ENCODE assay signal across 8 cellular contexts in the genomic region with DNA sequence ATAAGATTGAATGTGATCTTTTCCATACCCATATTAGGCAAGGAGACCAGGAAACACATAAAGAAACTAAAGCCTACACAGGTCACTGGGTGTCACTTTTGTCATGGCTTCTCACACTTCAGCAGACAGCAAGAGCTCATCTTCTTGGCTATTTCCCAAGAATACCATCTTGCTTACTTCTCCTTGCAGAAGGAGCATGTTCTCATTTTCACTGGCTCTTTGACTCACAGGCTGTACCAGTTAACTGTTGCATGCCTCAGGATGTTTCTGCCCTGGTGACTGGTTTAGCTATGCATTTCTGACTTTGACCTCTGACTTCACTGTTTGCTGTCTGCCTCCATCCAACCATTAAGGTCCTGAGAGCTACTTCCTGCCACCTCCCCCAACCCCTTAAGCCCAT. TPM values are rescaled to one million over a fixed set of nuclear protein-coding genes. Genes with fewer than 3 reads are reported as not detected.
A peak's percentile ranks its signal among the peaks of the same experiment; 100 is the strongest.
DNase-seq lines count a peak whose midpoint lies in the region; ATAC-seq, FAIRE-seq and TF ChIP-seq lines count a peak whose summit lies in the region.

No MANE protein-coding gene starts in this region.

- no peak overlapping the region for H3K9ac ChIP-seq in H1 (replicated peaks in 1 of 4; ENCODE audit: extremely low read depth in 1 of 4, low read depth in 3 of 4, low read length in 3 of 4)

- ATAC-seq in omental fat pad (ENCODE audit: low FRiP score) (peak; percentile 31), GM18520 (IDR thresholded peaks at IDR 0.05; ENCODE audit: unreplicated experiment) (no peak)

- no peak overlapping the region for H2BK20ac ChIP-seq in H1 (ENCODE audit: low read length)

- H3K14ac ChIP-seq in H1 (ENCODE audit: insufficient read length) = no peak overlapping the region

- H3K56ac ChIP-seq in H1 (replicated peaks; ENCODE audit: insufficient read length, low read depth, low read length) = no peak overlapping the region

- peak; percentile 47 for DNase-seq in GM03348 (ENCODE audit: low spot score)
- peak; percentile 89 for DNase-seq in HFFc6
- DNase-seq in NAMALWA (ENCODE audit: low spot score) = peak; percentile 64
- DNase-seq in H1 (ENCODE audit: low read depth in 1 of 2, low spot score in 2 of 2) = peak in 1 of 2 experiments; percentile 7
- no peak for DNase-seq in omental fat pad (ENCODE audit: low spot score)
- no peak for DNase-seq in activated T-cell treated with anti-CD3 and anti-CD28 coated beads, Interleukin-2, amount 50 U/mL, for 48 hours
- no peak for DNase-seq in uterus

- H3K4me1 Mint-ChIP-seq in HFFc6 (ENCODE audit: low read depth) = peaks cover 55% of the 10 kb centered on the region

- TF ChIP-seq EP300 in H1 (IDR thresholded peaks at IDR 0.05; ENCODE audit: borderline replicate concordance in 1 of 2, low read depth in 2 of 2, low read length in 2 of 2) = no peak

- peaks cover 2% of the 10 kb centered on the region; the same call in 1 of the 2 replicates for H3K27me3 Mint-ChIP-seq in HFFc6 (ENCODE audit: insufficient read depth)

- no peak for TF ChIP-seq RAD21 in H1 (IDR thresholded peaks at IDR 0.05 in 1 of 2, conservative IDR thresholded peaks at IDR 0.05 in 1 of 2; ENCODE audit: low read depth in 2 of 2, low read length in 2 of 2)

- no peak overlapping the region for H2BK120ac ChIP-seq in H1 (replicated peaks; ENCODE audit: low read depth, low read length)

- peak overlapping the region; percentile 70; the same call in 1 of the 2 replicates for H2AFZ ChIP-seq in H1 (ENCODE audit: low read length)

- TF ChIP-seq POLR2A in H1 (IDR thresholded peaks at IDR 0.05; ENCODE audit: control extremely low read depth in 1 of 2, low read depth in 2 of 2, low read length in 2 of 2) (no peak), uterus (IDR thresholded peaks at IDR 0.05) (no peak)

- no peaks in the 10 kb centered on the region for H3K36me3 ChIP-seq in H1 (ENCODE audit: control insufficient read depth in 2 of 4, insufficient read depth in 4 of 4, low read length in 3 of 4)
- H3K36me3 ChIP-seq in uterus = no peaks in the 10 kb centered on the region

- no peaks in the 10 kb centered on the region for H3K79me2 ChIP-seq in H1 (ENCODE audit: control insufficient read depth in 1 of 2, insufficient read depth in 2 of 2, low read length in 2 of 2)

- no peaks in the 10 kb centered on the region for H3K23me2 ChIP-seq in H1 (ENCODE audit: low read depth, low read length)

- no peak overlapping the region; the same call in 1 of the 2 replicates for H3K27ac ChIP-seq in H1 (ENCODE audit: low read depth, low read length)
- H3K27ac ChIP-seq in uterus = no peak overlapping the region

- H2AK5ac ChIP-seq in H1 (ENCODE audit: low read depth, low read length) = no peak overlapping the region

- H3K4me2 ChIP-seq in H1 (ENCODE audit: insufficient read depth in 1 of 2, low read depth in 2 of 2, low read length in 2 of 2) = no peak overlapping the region

- FAIRE-seq in H1 (lab: Jason Lieb, UNC) = no peak

- peak overlapping the region; percentile 44 for H3K4me3 Mint-ChIP-seq in HFFc6

- no peak overlapping the region for H2BK12ac ChIP-seq in H1 (ENCODE audit: low read depth, low read length)

- no peaks in the 10 kb centered on the region; the same call in 1 of the 2 replicates for H3K36me3 Mint-ChIP-seq in HFFc6 (ENCODE audit: low read depth)

- H3K27ac Mint-ChIP-seq in HFFc6 = peak overlapping the region; percentile 93

- H3K9me3 Mint-ChIP-seq in HFFc6 = peaks cover 10% of the 10 kb centered on the region; the same call in 1 of the 2 replicates

- H4K91ac ChIP-seq in H1 (replicated peaks; ENCODE audit: insufficient read length, low read length) = no peak overlapping the region

- no peaks in the 10 kb centered on the region for H3K79me1 ChIP-seq in H1 (ENCODE audit: low read depth, low read length)

- CTCF ChIA-PET in H1 (lab: Charles Lee; ENCODE audit: partially characterized antibody) = interaction anchor here (1.2 to 1.5 kb wide), 2 partner anchors 10 to 14 kb away, joined by 3 read pairs; no protein-coding TSS in a partner anchor

- POLR2A ChIA-PET in H1 (lab: Charles Lee; ENCODE audit: partially characterized antibody) = interaction anchor here (1.0 to 1.3 kb wide), 2 partner anchors 10 to 42 kb away, joined by 3 to 5 read pairs; no protein-coding TSS in a partner anchor

- no peak overlapping the region for H3K4ac ChIP-seq in H1 (replicated peaks; ENCODE audit: insufficient read length, low read depth, low read length)

- no peak for TF ChIP-seq CTCF in HFFc6 (IDR thresholded peaks at IDR 0.05)
- TF ChIP-seq CTCF in H1 (IDR thresholded peaks at IDR 0.05; ENCODE audit: control extremely low read depth in 1 of 3, insufficient read depth in 1 of 3, low read depth in 1 of 3, low read length in 3 of 3) = no peak
- no peak for TF ChIP-seq CTCF in omental fat pad (IDR thresholded peaks at IDR 0.05)
- no peak for TF ChIP-seq CTCF in uterus (IDR thresholded peaks at IDR 0.05)

- no peaks in the 10 kb centered on the region; a peak in 1 of 4 replicates for H3K9me3 ChIP-seq in H1 (ENCODE audit: insufficient read depth in 2 of 2, low read depth in 1 of 2, low read length in 1 of 2)
- no peaks in the 10 kb centered on the region for H3K9me3 ChIP-seq in uterus

- no peak overlapping the region for H4K8ac ChIP-seq in H1 (ENCODE audit: extremely low read depth, insufficient read depth, low read length)

- H3K18ac ChIP-seq in H1 (ENCODE audit: extremely low read depth, low read length) = no peak overlapping the region

- H3K27me3 ChIP-seq in H1 (replicated peaks in 1 of 4; ENCODE audit: control insufficient read depth in 3 of 4, extremely low read depth in 1 of 4, insufficient read depth in 3 of 4, low read length in 3 of 4) = no peaks in the 10 kb centered on the region
- no peaks in the 10 kb centered on the region for H3K27me3 ChIP-seq in uterus

- H3K4me1 ChIP-seq in H1 (replicated peaks in 1 of 4; ENCODE audit: control insufficient read depth in 3 of 4, insufficient read depth in 4 of 4, low read length in 3 of 4) (peaks cover 0 to 4% (median 2%) of the 10 kb centered on the region in 4 experiments; a peak in 3 of 7 replicates), uterus (peaks cover 0 to 5% of the 10 kb centered on the region in 2 donors)

- H2BK5ac ChIP-seq in H1 (ENCODE audit: low read depth, low read length) = 0 out of 2 replicates have a peak overlapping the region, but pooled peaks have one; percentile 29

- no peaks in the 10 kb centered on the region for H4K20me1 ChIP-seq in H1 (replicated peaks in 1 of 2; ENCODE audit: control insufficient read depth in 1 of 2, insufficient read depth in 2 of 2, low read length in 2 of 2)

- H4K5ac ChIP-seq in H1 (ENCODE audit: insufficient read length, low read depth, low read length) = no peak overlapping the region

- no peak overlapping the region for H2BK15ac ChIP-seq in H1 (ENCODE audit: low read length)

- no peak overlapping the region for H3K23ac ChIP-seq in H1 (ENCODE audit: insufficient read length)

- intact Hi-C loops in uterus (cut with DNase I; ENCODE audit: low total_unique reads) = no loop called here

- H3K4me3 ChIP-seq in H1 (ENCODE audit: extremely low read depth in 1 of 4, insufficient read depth in 2 of 4, low read depth in 3 of 4, low read length in 4 of 4) (no peak overlapping the region), uterus (no peak overlapping the region)

TF ChIP-seq in H1, 55 proteins besides CTCF, POLR2A, EP300 and RAD21:
- TF ChIP-seq SP4 (IDR thresholded peaks at IDR 0.05; ENCODE audit: low read length) (no peak), SRF (IDR thresholded peaks at IDR 0.05; ENCODE audit: low read depth, low read length) (peak; percentile 27; the same call in 1 of the 2 replicates)

RNA-seq across cellular contexts. Expression of gene OGFRL1, which starts 40.3 kb away (rescaled TPM):
- total RNA-seq in HFFc6 (2021; fragmentation: NEBNext Ultra II Directional; extraction: Animal tissue kit (Norgen Biotek cat#: 25700)) = 10 to 100 TPM; 21.4 to 34.5 (median 25.2) TPM
- total RNA-seq in H1 (2021; fragmentation: NEBNext Ultra II Directional; extraction: Animal tissue kit (Norgen Biotek cat#: 25700)) = 8.5 and 9.0 TPM in 2 replicates
- 0.69 and 1.1 TPM in 2 replicates for polyA plus RNA-seq in H1 (2011; rRNA removed)
- polyA plus RNA-seq in H1 (2011; cell fraction: cytosol; rRNA removed) = 1.5 TPM
- 1.6 TPM for polyA plus RNA-seq in H1 (2011; cell fraction: nucleus; rRNA removed)
- polyA plus RNA-seq in H1 (2012, experiment 1 of 2) = 0.96 to 2.4 TPM (median 1.3 TPM) in 4 replicates
- 0.37 TPM for polyA plus RNA-seq in H1 (2012, experiment 2 of 2)
- polyA plus RNA-seq in H1 (2013, experiment 1 of 2) = 8.2 TPM
- 7.9 TPM for polyA plus RNA-seq in H1 (2013, experiment 2 of 2)
- polyA minus RNA-seq in H1 (2011; rRNA and poly(A)+ RNA removed) = 1.4 and 2.1 TPM in 2 replicates
- 2.7 TPM for polyA minus RNA-seq in H1 (2011; cell fraction: cytosol; rRNA and poly(A)+ RNA removed)
- polyA minus RNA-seq in H1 (2011; cell fraction: nucleus; rRNA and poly(A)+ RNA removed) = 9.7 TPM
- 10 to 100 TPM; 46.1 to 78.5 (median 75.6) TPM for total RNA-seq in omental fat pad
- 10 to 100 TPM in 3 of 4 donors, 1 to 10 TPM in 1; 9.0 to 35.6 (median 19.4) TPM for total RNA-seq in uterus

Comparison
In these comparisons a context has a peak if more than half of its experiments do, and no peak if none do; other contexts are left out.
1. DNase-seq: peak in GM03348 (single experiment), HFFc6 (single experiment) and NAMALWA (single experiment); none in omental fat pad (single experiment), activated T-cell treated with anti-CD3 and anti-CD28 coated beads, Interleukin-2, amount 50 U/mL, for 48 hours (0 of 2) and uterus (0 of 2).